28 cellular contexts compared by ENCODE assay signal in the genomic region with DNA sequence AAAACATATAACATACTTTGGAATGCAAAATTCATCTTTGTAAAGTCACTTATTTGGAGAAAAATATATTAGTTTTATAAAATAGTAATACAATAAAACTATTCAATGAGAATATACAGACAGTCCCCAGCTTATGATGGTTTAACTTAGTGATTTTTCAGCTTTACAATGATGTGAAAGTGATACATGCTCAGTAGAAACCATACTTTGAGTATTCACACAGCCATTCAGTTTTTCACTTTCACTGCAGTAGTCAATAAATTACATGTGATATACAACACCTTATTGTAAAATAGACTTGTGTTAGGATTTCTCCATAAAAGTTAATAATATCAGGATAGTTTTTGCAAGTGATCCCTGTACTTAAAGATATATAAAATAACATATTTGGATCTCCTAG.
"Had no signal": no experiment of that assay in that cellular context is flagged by ENCODE, and none has a peak within 500 bp of the region (broad histone marks: within the 10 kb centered on the region; RNA-seq: fewer than 3 reads in every experiment).

No MANE protein-coding gene starts in this region.

- ATAC-seq: activated CD4-positive, CD25-positive, alpha-beta regulatory T cell treated with anti-CD3 and anti-CD28 coated beads, Interleukin-2, amount 50 U/mL, for 24 hours; activated CD8-positive, alpha-beta T cell treated with anti-CD3 and anti-CD28 coated beads for 36 hours; activated T-cell treated with anti-CD3 and anti-CD28 coated beads, Interleukin-2, amount 50 U/mL, for 72 hours; Panc1 had no signal

- DNase-seq: activated CD4-positive, alpha-beta T cell treated with anti-CD3 and anti-CD28 coated beads for 4 hours; activated CD8-positive, alpha-beta memory T cell treated with anti-CD3 and anti-CD28 coated beads, Interleukin-2, amount 50 U/mL, for 4 hours; activated CD8-positive, alpha-beta T cell treated with anti-CD3 and anti-CD28 coated beads for 36 hours; activated naive CD4-positive, alpha-beta T cell treated with anti-CD3 and anti-CD28 coated beads, Interleukin-2, amount 50 U/mL, for 16 hours; activated naive CD8-positive, alpha-beta T cell treated with anti-CD3 and anti-CD28 coated beads, Interleukin-2, amount 10 ng/mL, durations not matched to agents 7 days and 5 days; activated T-cell treated with anti-CD3 and anti-CD28 coated beads, Interleukin-2, amount 50 U/mL, for 72 hours; adrenal gland; anterior cingulate cortex; caudate nucleus; MG63; MV-4-11; NCI-H1092 treated with DMSO at 0.1 percent for 48 hours; NCI-H1417 treated with DMSO at 0.1 percent for 48 hours; NCI-H1694; NCI-H2029; NCI-H2107; NCI-H2171 treated with DMSO at 0.1 percent for 48 hours; NCI-H226; NCI-H526 treated with DMSO at 0.1 percent for 48 hours; NCI-H82; NK-92 treated with Interleukin-12 subunit alpha and Interleukin-12 subunit beta, amount 100 ng/mL, for 24 hours; OCI-M1; Right ventricle myocardium superior; SJCRH30; SK-N-SH; T-helper 1 cell had no signal
